In genomic region chr16:85187886-85188285, GRCh38 we compare ENCODE assay signal across 18 cellular contexts.
"Had no signal": no experiment of that assay in that cellular context is flagged by ENCODE, and none has a peak within 500 bp of the region (broad histone marks: within the 10 kb centered on the region; RNA-seq: fewer than 3 reads in every experiment).

No MANE protein-coding gene starts in this region.

- FAIRE-seq: colon, endothelial cell of umbilical vein, frontal cortex, keratinocyte had no signal

- H3K4me3 ChIP-seq: lung, skin epidermis had no signal

- DNase-seq: activated CD4-positive, alpha-beta T cell treated with anti-CD3 and anti-CD28 coated beads for 1 hour; activated CD4-positive, alpha-beta T cell treated with anti-CD3 and anti-CD28 coated beads, Interleukin-2, amount 50 U/mL, for 1 hour; activated CD8-positive, alpha-beta T cell treated with anti-CD3 and anti-CD28 coated beads, Interleukin-2, amount 10 ng/mL, durations not matched to agents 7 days and 5 days; activated gamma-delta T cell treated with Interleukin-2 at 50 U/mL for 16 hours; aorta; effector memory CD4-positive, alpha-beta T cell; head of caudate nucleus; naive thymus-derived CD4-positive, alpha-beta T cell; stimulated activated CD4-positive, alpha-beta T cell treated with anti-CD3 and anti-CD28 coated beads, Interleukin-2, amount 100 ng/mL, for 24 hours; stimulated activated naive B cell treated with anti-CD40 and anti-IgM and Interleukin-4, amounts not matched to agents 10 μg/mL and 1 μg/mL and 100 μg/mL, for 72 hours; T-helper 9 cell had no signal

- ATAC-seq: activated CD8-positive, alpha-beta T cell treated with anti-CD3 and anti-CD28 coated beads, Interleukin-2, amount 10 ng/mL, durations not matched to agents 7 days and 5 days; esophagus mucosa; naive thymus-derived CD4-positive, alpha-beta T cell; stimulated activated naive B cell treated with anti-CD40 and anti-IgM and Interleukin-4, amounts not matched to agents 10 μg/mL and 1 μg/mL and 100 μg/mL, for 72 hours had no signal
